25 cellular contexts compared by ENCODE assay signal in the genomic region with DNA sequence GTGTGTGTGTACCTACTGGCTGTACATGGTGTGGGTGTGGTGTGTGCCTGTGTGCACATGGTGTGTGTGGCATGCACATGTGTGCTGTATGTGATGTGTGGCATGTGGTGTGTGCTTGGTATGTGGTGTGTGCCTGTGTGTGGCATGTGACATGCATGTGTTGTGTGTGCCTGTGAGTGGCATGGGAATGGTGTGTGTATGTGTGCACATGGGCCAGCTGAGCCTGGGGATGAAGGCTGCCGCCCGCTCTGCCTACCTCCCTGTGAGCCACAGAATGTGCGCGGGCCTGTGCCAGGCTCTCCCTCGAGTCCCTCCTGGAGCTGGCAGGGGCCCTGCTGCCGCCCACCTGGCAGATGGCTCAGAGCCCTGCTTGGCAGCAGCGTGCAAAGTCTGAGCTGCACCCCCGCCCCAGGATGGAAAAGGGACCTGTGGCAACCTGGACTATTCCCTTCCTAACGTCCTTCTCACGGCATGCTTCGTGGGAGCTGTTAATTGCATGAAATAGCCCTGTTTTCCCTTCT. TPM values are rescaled to one million over a fixed set of nuclear protein-coding genes. Genes with fewer than 3 reads are reported as not detected.
DNase-seq lines count a peak whose midpoint lies in the region; ATAC-seq, FAIRE-seq and TF ChIP-seq lines count a peak whose summit lies in the region.
"Had no signal": no experiment of that assay in that cellular context is flagged by ENCODE, and none has a peak within 500 bp of the region (broad histone marks: within the 10 kb centered on the region; RNA-seq: fewer than 3 reads in every experiment).

No MANE protein-coding gene starts in this region.

- no TSS peak for BruUV-seq in GM12878 (replicated peaks; lab: Mats Ljungman, UMichigan)

- no peak overlapping the region for H2AK5ac ChIP-seq in mesenchymal stem cell (ENCODE audit: low read length, severe bottlenecking)

- WGBS in GM12878 (ENCODE audit: insufficient coverage, insufficient replicate concordance, low lambda C conversion rate, missing lambda C conversion rate), result 77% methylated on average over 11 of the region's 11 CpGs
- WGBS in mesenchymal stem cell, result 89% methylated on average over 11 of the region's 11 CpGs

- no peak for DNase-seq in GM12878 (ENCODE audit: low read depth, low spot score)
- no peak for DNase-seq in mesenchymal stem cell
- no peak for DNase-seq in vagina (ENCODE audit: extremely low spot score in 2 of 2)
- DNase-seq in activated CD4-positive, CD25-positive, alpha-beta regulatory T cell treated with anti-CD3 and anti-CD28 coated beads, Interleukin-2, amount 50 U/mL, for 72 hours, result no peak
- no peak for DNase-seq in activated T-helper 1 cell treated with anti-CD3 and anti-CD28 coated beads, Interleukin-12 subunit alpha, Interleukin-12 subunit beta, Interleukin-2, Interleukin-4 antibody, amounts not matched to agents 30 ng/mL and 10 ng/mL and 1 ng/mL, durations not matched to agents 14 hours and 24 hours and 36 hours (ENCODE audit: low spot score)
- DNase-seq: activated CD8-positive, alpha-beta T cell treated with anti-CD3 and anti-CD28 coated beads, Interleukin-2, amount 10 ng/mL, durations not matched to agents 7 days and 5 days; activated T-cell treated with anti-CD3 and anti-CD28 coated beads, Interleukin-2, amount 50 U/mL, for 4 hours; DMS79; MG63; NCI-H187 treated with DMSO at 0.1 percent for 48 hours; SIG-M5; stimulated activated naive B cell treated with anti-CD40 and anti-IgM and Interleukin-4, amounts not matched to agents 10 μg/mL and 1 μg/mL and 100 μg/mL, for 72 hours; T-helper 2 cell; WERI-Rb-1 had no signal

- H3K79me2 ChIP-seq in GM12878 (ENCODE audit: control insufficient read depth, insufficient read depth, low read length), result no peaks in the 10 kb centered on the region

- CTCF ChIA-PET in HEK293 (lab: Yijun Ruan, JAX), result interaction anchor here (0.6 kb wide), 1 partner anchor 120 kb away, joined by 4 read pairs; no protein-coding TSS in a partner anchor
- CTCF ChIA-PET in GM12878 (lab: Yijun Ruan, JAX), result no interaction called here

- H2BK5ac ChIP-seq in mesenchymal stem cell (ENCODE audit: low read depth, low read length, poor library complexity, severe bottlenecking), result no peak overlapping the region

- H4K91ac ChIP-seq in mesenchymal stem cell (ENCODE audit: low read length), result peak overlapping the region; percentile 69

- peak overlapping the region; percentile 61 for H3K4me2 ChIP-seq in BLaER1
- no peak overlapping the region for H3K4me2 ChIP-seq in GM12878 (ENCODE audit: control insufficient read depth, insufficient read depth)
- no peak overlapping the region for H3K4me2 ChIP-seq in mesenchymal stem cell (ENCODE audit: low read length, poor library complexity, severe bottlenecking)
- H3K4me2 ChIP-seq: A549 had no signal

- H3K4me3 Mint-ChIP-seq in activated T-helper 1 cell treated with anti-CD3 and anti-CD28 coated beads, Interleukin-12 subunit alpha, Interleukin-12 subunit beta, Interleukin-2, Interleukin-4 antibody, amounts not matched to agents 30 ng/mL and 10 ng/mL and 1 ng/mL, durations not matched to agents 14 hours and 24 hours and 36 hours, result no peak overlapping the region
- H3K4me3 Mint-ChIP-seq: activated CD8-positive, alpha-beta T cell treated with anti-CD3 and anti-CD28 coated beads, Interleukin-2, amount 10 ng/mL, durations not matched to agents 7 days and 5 days; activated T-cell treated with anti-CD3 and anti-CD28 coated beads, Interleukin-2, amount 50 U/mL, for 4 hours; stimulated activated naive B cell treated with anti-CD40 and anti-IgM and Interleukin-4, amounts not matched to agents 10 μg/mL and 1 μg/mL and 100 μg/mL, for 72 hours had no signal

- SMC1A ChIA-PET in GM12878 (lab: Charles Lee; ENCODE audit: uncharacterized antibody, unreplicated experiment), result no interaction called here

- RAD21 ChIA-PET in GM12878 (lab: Charles Lee; ENCODE audit: unreplicated experiment), result no interaction called here

- ATAC-seq in GM12878, result no peak
- no peak for ATAC-seq in HG02884 (IDR thresholded peaks at IDR 0.05; ENCODE audit: unreplicated experiment)
- ATAC-seq: activated CD8-positive, alpha-beta T cell treated with anti-CD3 and anti-CD28 coated beads, Interleukin-2, amount 10 ng/mL, durations not matched to agents 7 days and 5 days; activated T-cell treated with anti-CD3 and anti-CD28 coated beads, Interleukin-2, amount 50 U/mL, for 4 hours; left lung had no signal

- no peaks in the 10 kb centered on the region for H3K27me3 ChIP-seq in BLaER1
- H3K27me3 ChIP-seq in GM12878 (replicated peaks in 1 of 2; ENCODE audit: control insufficient read depth in 2 of 2, insufficient read depth in 2 of 2, low read length in 1 of 2), result no peaks in the 10 kb centered on the region
- H3K27me3 ChIP-seq in mesenchymal stem cell (ENCODE audit: control insufficient read depth in 1 of 2, insufficient read depth in 1 of 2, low read length in 2 of 2), result no peaks in the 10 kb centered on the region
- H3K27me3 ChIP-seq in vagina, result no peaks in the 10 kb centered on the region
- H3K27me3 ChIP-seq: MG63 had no signal

- H3K36me3 Mint-ChIP-seq in activated T-helper 1 cell treated with anti-CD3 and anti-CD28 coated beads, Interleukin-12 subunit alpha, Interleukin-12 subunit beta, Interleukin-2, Interleukin-4 antibody, amounts not matched to agents 30 ng/mL and 10 ng/mL and 1 ng/mL, durations not matched to agents 14 hours and 24 hours and 36 hours (ENCODE audit: low read depth), result peaks cover 3% of the 10 kb centered on the region
- H3K36me3 Mint-ChIP-seq: activated naive CD4-positive, alpha-beta T cell treated with anti-CD3 and anti-CD28 coated beads, Interleukin-2, amount 50 U/mL, for 72 hours had no signal

- H3K27ac Mint-ChIP-seq in activated T-helper 1 cell treated with anti-CD3 and anti-CD28 coated beads, Interleukin-12 subunit alpha, Interleukin-12 subunit beta, Interleukin-2, Interleukin-4 antibody, amounts not matched to agents 30 ng/mL and 10 ng/mL and 1 ng/mL, durations not matched to agents 14 hours and 24 hours and 36 hours, result no peak overlapping the region
- H3K27ac Mint-ChIP-seq: activated CD8-positive, alpha-beta T cell treated with anti-CD3 and anti-CD28 coated beads, Interleukin-2, amount 10 ng/mL, durations not matched to agents 7 days and 5 days; activated naive CD4-positive, alpha-beta T cell treated with anti-CD3 and anti-CD28 coated beads, Interleukin-2, amount 50 U/mL, for 72 hours; stimulated activated naive B cell treated with anti-CD40 and anti-IgM and Interleukin-4, amounts not matched to agents 10 μg/mL and 1 μg/mL and 100 μg/mL, for 72 hours had no signal

- H2AFZ ChIP-seq in GM12878 (ENCODE audit: control insufficient read depth, low read depth, low read length), result no peak overlapping the region
- H2AFZ ChIP-seq in mesenchymal stem cell (ENCODE audit: low read depth, low read length), result no peak overlapping the region

- no peak for TF ChIP-seq EP300 in GM12878 (IDR thresholded peaks at IDR 0.05; ENCODE audit: borderline replicate concordance in 1 of 2, control insufficient read depth in 1 of 2, low read depth in 2 of 2, low read length in 2 of 2)

- no peak overlapping the region for H3K4me3 ChIP-seq in BLaER1
- no peak overlapping the region for H3K4me3 ChIP-seq in HEK293 (ENCODE audit: low read depth, low read length)
- no peak overlapping the region for H3K4me3 ChIP-seq in GM12878
- H3K4me3 ChIP-seq in mesenchymal stem cell (ENCODE audit: insufficient read depth in 1 of 2, low read depth in 1 of 2, low read length in 2 of 2), result no peak overlapping the region
- no peak overlapping the region for H3K4me3 ChIP-seq in vagina
- H3K4me3 ChIP-seq: A549, coronary artery, left lung, MG63, tibial nerve had no signal

- peaks cover 3% of the 10 kb centered on the region for H3K27me3 Mint-ChIP-seq in activated T-helper 1 cell treated with anti-CD3 and anti-CD28 coated beads, Interleukin-12 subunit alpha, Interleukin-12 subunit beta, Interleukin-2, Interleukin-4 antibody, amounts not matched to agents 30 ng/mL and 10 ng/mL and 1 ng/mL, durations not matched to agents 14 hours and 24 hours and 36 hours (ENCODE audit: insufficient read depth)

- H3K18ac ChIP-seq in mesenchymal stem cell (ENCODE audit: low read depth in 1 of 2, low read length in 2 of 2), result no peak overlapping the region

- H2BK15ac ChIP-seq in mesenchymal stem cell (ENCODE audit: low read depth, poor library complexity, severe bottlenecking), result no peak overlapping the region

- H3K9ac ChIP-seq in BLaER1 (no peak overlapping the region), GM12878 (ENCODE audit: control insufficient read depth, insufficient read depth, low read length) (no peak overlapping the region), mesenchymal stem cell (ENCODE audit: low read length) (no peak overlapping the region)

- TF ChIP-seq CTCF in HEK293 (tag by site-specific recombination; IDR thresholded peaks at IDR 0.05), result no peak
- no peak for TF ChIP-seq CTCF in GM12878 (IDR thresholded peaks at IDR 0.05 in 2 of 3, conservative IDR thresholded peaks at IDR 0.05 in 1 of 3; ENCODE audit: control insufficient read depth in 2 of 3, extremely low read depth in 1 of 3, insufficient read depth in 1 of 3, low read depth in 3 of 3, low read length in 3 of 3)
- no peak for TF ChIP-seq CTCF in vagina (IDR thresholded peaks at IDR 0.05)

- intact Hi-C loops in GM12878 (cut with micrococcal nuclease; ENCODE audit: unreplicated experiment) (no loop called here), vagina (cut with DNase I) (no loop called here)
- intact Hi-C loops in activated T-helper 1 cell treated with anti-CD3 and anti-CD28 coated beads, Interleukin-12 subunit alpha, Interleukin-12 subunit beta, Interleukin-2, Interleukin-4 antibody, amounts not matched to agents 30 ng/mL and 10 ng/mL and 1 ng/mL, durations not matched to agents 14 hours and 24 hours and 36 hours (cut with micrococcal nuclease), result no loop called here

- H3K9me3 Mint-ChIP-seq in activated T-helper 1 cell treated with anti-CD3 and anti-CD28 coated beads, Interleukin-12 subunit alpha, Interleukin-12 subunit beta, Interleukin-2, Interleukin-4 antibody, amounts not matched to agents 30 ng/mL and 10 ng/mL and 1 ng/mL, durations not matched to agents 14 hours and 24 hours and 36 hours, result no peaks in the 10 kb centered on the region
- H3K9me3 Mint-ChIP-seq: activated naive CD4-positive, alpha-beta T cell treated with anti-CD3 and anti-CD28 coated beads, Interleukin-2, amount 50 U/mL, for 72 hours; activated T-cell treated with anti-CD3 and anti-CD28 coated beads, Interleukin-2, amount 50 U/mL, for 4 hours; stimulated activated naive B cell treated with anti-CD40 and anti-IgM and Interleukin-4, amounts not matched to agents 10 μg/mL and 1 μg/mL and 100 μg/mL, for 72 hours had no signal

- H3K36me3 ChIP-seq in BLaER1 (peaks cover 39% of the 10 kb centered on the region), HEK293 (ENCODE audit: control insufficient read depth in 2 of 2, insufficient read depth in 1 of 2, low read length in 2 of 2) (peaks cover 0 to 41% of the 10 kb centered on the region in 2 experiments; a peak in 1 of 3 replicates), GM12878 (ENCODE audit: control insufficient read depth in 2 of 2, insufficient read depth in 2 of 2, low read length in 1 of 2) (peaks cover 6 to 15% of the 10 kb centered on the region in 2 experiments), mesenchymal stem cell (ENCODE audit: control insufficient read depth in 1 of 2, insufficient read depth in 2 of 2, low read depth in 1 of 2, low read length in 2 of 2) (peaks cover 27 to 50% of the 10 kb centered on the region in 2 experiments), vagina (peaks cover 0 to 21% of the 10 kb centered on the region in 2 donors)

- no peak overlapping the region for H3K14ac ChIP-seq in mesenchymal stem cell (ENCODE audit: low read length in 2 of 2)

- H2BK120ac ChIP-seq in mesenchymal stem cell (ENCODE audit: low read depth, low read length), result no peak overlapping the region

- peaks cover 77% of the 10 kb centered on the region for H3K4me1 ChIP-seq in BLaER1
- H3K4me1 ChIP-seq in HEK293 (ENCODE audit: control insufficient read depth, insufficient read depth, low read length), result no peaks in the 10 kb centered on the region
- H3K4me1 ChIP-seq in GM12878 (ENCODE audit: control insufficient read depth, insufficient read depth, low read length), result no peaks in the 10 kb centered on the region
- H3K4me1 ChIP-seq in mesenchymal stem cell (ENCODE audit: control insufficient read depth, insufficient read depth, low read depth, low read length), result peaks cover 4% of the 10 kb centered on the region
- H3K4me1 ChIP-seq in vagina, result peaks cover 5% of the 10 kb centered on the region
- H3K4me1 ChIP-seq: A549 had no signal

- no peak overlapping the region for H3K23ac ChIP-seq in mesenchymal stem cell (ENCODE audit: low read length in 2 of 2)

- H3K79me1 ChIP-seq in mesenchymal stem cell (replicated peaks; ENCODE audit: low read length, poor library complexity, severe bottlenecking), result peaks cover 16% of the 10 kb centered on the region

- no peak overlapping the region for H3K4ac ChIP-seq in mesenchymal stem cell (ENCODE audit: low read depth in 1 of 2, low read length in 2 of 2)

- H3K27ac ChIP-seq in BLaER1 (no peak overlapping the region), HEK293 (ENCODE audit: extremely low read depth, low read depth, low read length) (no peak overlapping the region), GM12878 (ENCODE audit: control insufficient read depth, insufficient read depth) (no peak overlapping the region), mesenchymal stem cell (ENCODE audit: low read length, poor library complexity, severe bottlenecking) (no peak overlapping the region), vagina (no peak overlapping the region)
- H3K27ac ChIP-seq: A549, C4-2B, coronary artery, epithelial cell of prostate, left lung, tibial nerve, WERI-Rb-1 had no signal

- H2BK12ac ChIP-seq in mesenchymal stem cell (ENCODE audit: low read length in 2 of 2), result no peak overlapping the region

- no peak for FAIRE-seq in GM12878 (lab: Jason Lieb, UNC)
- FAIRE-seq: A549, frontal cortex had no signal

- POLR2A ChIA-PET in HEK293 (lab: Yijun Ruan, JAX) (interaction anchor here (0.5 kb wide), 1 partner anchor 36 kb away, joined by 3 read pairs; no protein-coding TSS in a partner anchor), GM12878 (lab: Charles Lee) (no interaction called here)

- H4K20me1 ChIP-seq in BLaER1 (peaks cover 86% of the 10 kb centered on the region), GM12878 (ENCODE audit: control insufficient read depth, insufficient read depth) (no peaks in the 10 kb centered on the region)

- H3K9me3 ChIP-seq in BLaER1, result no peaks in the 10 kb centered on the region
- no peaks in the 10 kb centered on the region for H3K9me3 ChIP-seq in HEK293 (ENCODE audit: control insufficient read depth, insufficient read depth, low read depth, low read length)
- H3K9me3 ChIP-seq in GM12878 (replicated peaks; ENCODE audit: control insufficient read depth, insufficient read depth, low read length), result no peaks in the 10 kb centered on the region
- no peaks in the 10 kb centered on the region for H3K9me3 ChIP-seq in mesenchymal stem cell (ENCODE audit: control insufficient read depth, low read length)
- H3K9me3 ChIP-seq in vagina, result no peaks in the 10 kb centered on the region
- H3K9me3 ChIP-seq: A549, left lung, MG63, tibial nerve had no signal

- TF ChIP-seq RAD21 in GM12878 (IDR thresholded peaks at IDR 0.05; ENCODE audit: insufficient read depth, low read depth, low read length), result no peak

- no peaks in the 10 kb centered on the region for H3K4me1 Mint-ChIP-seq in activated T-helper 1 cell treated with anti-CD3 and anti-CD28 coated beads, Interleukin-12 subunit alpha, Interleukin-12 subunit beta, Interleukin-2, Interleukin-4 antibody, amounts not matched to agents 30 ng/mL and 10 ng/mL and 1 ng/mL, durations not matched to agents 14 hours and 24 hours and 36 hours (ENCODE audit: low read depth)

- no peak overlapping the region for H4K8ac ChIP-seq in mesenchymal stem cell (ENCODE audit: low read length)

- in situ Hi-C loops in GM12878 (cut with MboI), result no loop called here

- TF ChIP-seq POLR2A in GM12878 (IDR thresholded peaks at IDR 0.05; ENCODE audit: low read depth, low read length) (peak; percentile 55; the same call in 1 of the 2 replicates), vagina (IDR thresholded peaks at IDR 0.05) (no peak)

RNA-seq across cellular contexts. Expression of a gene that starts 9.3 kb away (rescaled TPM):
- 3.9 and 4.2 TPM in 2 replicates for total RNA-seq in GM12878 (2013; cell fraction: nucleolus; rRNA removed)
- 0.71 and 1.4 TPM in 2 replicates for total RNA-seq in GM12878 (2014; rRNA removed)
- 0.27 and 0.37 TPM in 2 replicates for total RNA-seq in GM12878 (2014; rRNA removed; fragmentation: Illumina TruSeq; extraction: Trizol)
- total RNA-seq in GM12878 (2021), result 0.97 and 1.8 TPM in 2 replicates
- polyA plus RNA-seq in GM12878 (2011; ENCODE audit: low read depth), result 0.58 TPM
- polyA plus RNA-seq in GM12878 (2011; rRNA removed), result 0.49 and 0.65 TPM in 2 replicates
- polyA plus RNA-seq in GM12878 (2011; cell fraction: cytosol; rRNA removed), result 1.5 and 2.6 TPM in 2 replicates
- polyA plus RNA-seq in GM12878 (2011; cell fraction: nucleus; rRNA removed), result 4.2 and 4.3 TPM in 2 replicates
- polyA plus RNA-seq in GM12878 (2012), result 0.90 and 1.6 TPM in 2 replicates
- polyA plus RNA-seq in GM12878 (2014; fragmentation: Illumina TruSeq; extraction: Trizol), result 0.18 TPM in 1 of 2 replicates, not detected in the other
- polyA plus RNA-seq in GM12878 (2014; fragmentation: Nextera tagmentation; extraction: Ambion mirVana), result not detected
- polyA plus RNA-seq in GM12878 (2014; rRNA removed), result 0.86 and 1.8 TPM in 2 replicates
- under 1 TPM; 0.21 to 0.36 TPM for polyA plus RNA-seq in GM12878 (2016; fragmentation: Nextera tagmentation; extraction: Ambion mirVana)
- polyA minus RNA-seq in GM12878 (2011; rRNA and poly(A)+ RNA removed), result 0.37 and 1.6 TPM in 2 replicates
- polyA minus RNA-seq in GM12878 (2011; cell fraction: cytosol; rRNA and poly(A)+ RNA removed), result 0.83 and 1.5 TPM in 2 replicates
- polyA minus RNA-seq in GM12878 (2011; cell fraction: nucleus; rRNA and poly(A)+ RNA removed), result 0.60 and 1.1 TPM in 2 replicates
- polyA plus RNA-seq in mesenchymal stem cell (2013, experiment 1 of 2), result 0.52 TPM
- polyA plus RNA-seq in mesenchymal stem cell (2013, experiment 2 of 2), result 0.68 TPM
- 61.6 TPM for total RNA-seq in vagina
- total RNA-seq in activated T-helper 1 cell treated with anti-CD3 and anti-CD28 coated beads, Interleukin-12 subunit alpha, Interleukin-12 subunit beta, Interleukin-2, Interleukin-4 antibody, amounts not matched to agents 30 ng/mL and 10 ng/mL and 1 ng/mL, durations not matched to agents 14 hours and 24 hours and 36 hours, result 1.7 and 1.8 TPM in 2 replicates

RNA-seq across cellular contexts. Expression of a gene that starts 28.4 kb away (rescaled TPM):
- 17.9 and 27.0 TPM in 2 replicates for total RNA-seq in GM12878 (2013; cell fraction: nucleolus; rRNA removed)
- 36.1 and 40.9 TPM in 2 replicates for total RNA-seq in GM12878 (2014; rRNA removed)
- total RNA-seq in GM12878 (2014; rRNA removed; fragmentation: Illumina TruSeq; extraction: Trizol), result 24.1 and 24.2 TPM in 2 replicates
- total RNA-seq in GM12878 (2021), result 36.1 and 36.5 TPM in 2 replicates
- 16.7 TPM for polyA plus RNA-seq in GM12878 (2011; ENCODE audit: low read depth)
- 42.4 and 50.2 TPM in 2 replicates for polyA plus RNA-seq in GM12878 (2011; rRNA removed)
- 62.7 and 95.3 TPM in 2 replicates for polyA plus RNA-seq in GM12878 (2011; cell fraction: cytosol; rRNA removed)
- 42.2 and 48.1 TPM in 2 replicates for polyA plus RNA-seq in GM12878 (2011; cell fraction: nucleus; rRNA removed)
- polyA plus RNA-seq in GM12878 (2012), result 23.3 and 35.2 TPM in 2 replicates
- 18.1 and 24.7 TPM in 2 replicates for polyA plus RNA-seq in GM12878 (2014; fragmentation: Illumina TruSeq; extraction: Trizol)
- polyA plus RNA-seq in GM12878 (2014; fragmentation: Nextera tagmentation; extraction: Ambion mirVana), result 1 to 10 TPM in 1 of 2 experiments, under 1 TPM in 1; 0.58 to 3.0 TPM
- polyA plus RNA-seq in GM12878 (2014; rRNA removed), result 56.4 and 57.9 TPM in 2 replicates
- polyA plus RNA-seq in GM12878 (2016; fragmentation: Nextera tagmentation; extraction: Ambion mirVana), result 10 to 100 TPM; 38.1 to 42.3 TPM
- 34.3 and 36.0 TPM in 2 replicates for polyA minus RNA-seq in GM12878 (2011; rRNA and poly(A)+ RNA removed)
- 13.5 and 17.0 TPM in 2 replicates for polyA minus RNA-seq in GM12878 (2011; cell fraction: cytosol; rRNA and poly(A)+ RNA removed)
- 39.0 and 51.4 TPM in 2 replicates for polyA minus RNA-seq in GM12878 (2011; cell fraction: nucleus; rRNA and poly(A)+ RNA removed)
- 29.8 TPM for polyA plus RNA-seq in mesenchymal stem cell (2013, experiment 1 of 2)
- polyA plus RNA-seq in mesenchymal stem cell (2013, experiment 2 of 2), result 29.1 TPM
- total RNA-seq in vagina, result 19.4 TPM
- 63.9 and 69.6 TPM in 2 replicates for total RNA-seq in activated T-helper 1 cell treated with anti-CD3 and anti-CD28 coated beads, Interleukin-12 subunit alpha, Interleukin-12 subunit beta, Interleukin-2, Interleukin-4 antibody, amounts not matched to agents 30 ng/mL and 10 ng/mL and 1 ng/mL, durations not matched to agents 14 hours and 24 hours and 36 hours

RNA-seq across cellular contexts. Expression of a gene that starts 41.7 kb away (rescaled TPM):
- 433 and 461 TPM in 2 replicates for total RNA-seq in GM12878 (2013; cell fraction: nucleolus; rRNA removed)
- total RNA-seq in GM12878 (2014; rRNA removed), result 45.0 and 58.5 TPM in 2 replicates
- total RNA-seq in GM12878 (2014; rRNA removed; fragmentation: Illumina TruSeq; extraction: Trizol), result 66.4 and 68.1 TPM in 2 replicates
- total RNA-seq in GM12878 (2021), result 420 and 483 TPM in 2 replicates
- polyA plus RNA-seq in GM12878 (2011; ENCODE audit: low read depth), result 162 TPM
- 96.5 and 129 TPM in 2 replicates for polyA plus RNA-seq in GM12878 (2011; rRNA removed)
- polyA plus RNA-seq in GM12878 (2011; cell fraction: cytosol; rRNA removed), result 199 and 209 TPM in 2 replicates
- 2,282 and 3,207 TPM in 2 replicates for polyA plus RNA-seq in GM12878 (2011; cell fraction: nucleus; rRNA removed)
- 479 and 774 TPM in 2 replicates for polyA plus RNA-seq in GM12878 (2012)
- polyA plus RNA-seq in GM12878 (2014; fragmentation: Illumina TruSeq; extraction: Trizol), result 402 and 463 TPM in 2 replicates
- polyA plus RNA-seq in GM12878 (2014; fragmentation: Nextera tagmentation; extraction: Ambion mirVana), result 10 to 100 TPM; 30.1 to 73.0 TPM
- polyA plus RNA-seq in GM12878 (2014; rRNA removed), result 502 and 661 TPM in 2 replicates
- polyA plus RNA-seq in GM12878 (2016; fragmentation: Nextera tagmentation; extraction: Ambion mirVana), result 100 to 1,000 TPM; 262 to 266 TPM
- 68.3 and 115 TPM in 2 replicates for polyA minus RNA-seq in GM12878 (2011; rRNA and poly(A)+ RNA removed)
- polyA minus RNA-seq in GM12878 (2011; cell fraction: cytosol; rRNA and poly(A)+ RNA removed), result 104 and 110 TPM in 2 replicates
- polyA minus RNA-seq in GM12878 (2011; cell fraction: nucleus; rRNA and poly(A)+ RNA removed), result 146 and 241 TPM in 2 replicates
- polyA plus RNA-seq in mesenchymal stem cell (2013, experiment 1 of 2), result 290 TPM
- 246 TPM for polyA plus RNA-seq in mesenchymal stem cell (2013, experiment 2 of 2)
- total RNA-seq in vagina, result 534 TPM
- total RNA-seq in activated T-helper 1 cell treated with anti-CD3 and anti-CD28 coated beads, Interleukin-12 subunit alpha, Interleukin-12 subunit beta, Interleukin-2, Interleukin-4 antibody, amounts not matched to agents 30 ng/mL and 10 ng/mL and 1 ng/mL, durations not matched to agents 14 hours and 24 hours and 36 hours, result 631 and 639 TPM in 2 replicates

Comparison
In these comparisons a context has a peak if more than half of its experiments do, and no peak if none do; other contexts are left out.
1. RNA of a gene that starts 9.3 kb away (total RNA-seq): 61.6 TPM in vagina (single experiment); 1.7 to 1.8 TPM in activated T-helper 1 cell treated with anti-CD3 and anti-CD28 coated beads, Interleukin-12 subunit alpha, Interleukin-12 subunit beta, Interleukin-2, Interleukin-4 antibody, amounts not matched to agents 30 ng/mL and 10 ng/mL and 1 ng/mL, durations not matched to agents 14 hours and 24 hours and 36 hours and 0.27 to 4.2 TPM in GM12878; every median in the first group is over 10 times any median in the second.